17 cellular contexts compared by ENCODE assay signal in the genomic region with DNA sequence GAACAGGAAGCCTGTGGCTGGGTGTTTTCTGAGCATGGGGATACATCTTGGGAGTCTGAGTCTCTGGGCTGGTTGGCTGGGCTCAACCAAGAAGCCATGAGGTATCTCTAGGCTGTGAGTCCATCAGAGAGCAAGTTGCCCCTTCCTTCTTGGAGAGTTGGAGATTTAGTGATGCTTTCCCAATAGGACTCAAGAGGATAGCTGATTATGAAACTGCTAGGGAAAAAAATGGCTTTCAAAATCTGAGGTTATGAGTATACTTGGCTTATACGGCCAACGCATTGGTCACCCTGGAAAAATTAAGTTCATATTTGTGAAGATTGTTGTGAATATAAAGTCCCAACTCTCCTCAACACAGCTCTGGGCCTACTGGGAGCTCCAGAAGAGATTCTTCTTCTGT.
"Had no signal": no experiment of that assay in that cellular context is flagged by ENCODE, and none has a peak within 500 bp of the region (broad histone marks: within the 10 kb centered on the region; RNA-seq: fewer than 3 reads in every experiment).

No MANE protein-coding gene starts in this region.

- H3K9me3 ChIP-seq: SK-N-SH had no signal

- H3K9ac ChIP-seq: SK-N-SH had no signal

- H3K4me2 ChIP-seq: SK-N-SH had no signal

- DNase-seq: KBM-7, MM.1S, NCI-H1092 treated with DMSO at 0.1 percent for 48 hours, NCI-H1436, NCI-H187, NCI-H2029, NCI-H2081 treated with DMSO at 0.1 percent for 48 hours, NCI-H2171, NCI-H226, NCI-H446, NCI-H510A, NCI-H524 treated with DMSO at 0.1 percent for 48 hours, NCI-H69, NCI-H774, RPMI8226, SHP77, SK-N-SH had no signal
